Comparison of ENCODE assay signal across 1 cellular context in the genomic region with DNA sequence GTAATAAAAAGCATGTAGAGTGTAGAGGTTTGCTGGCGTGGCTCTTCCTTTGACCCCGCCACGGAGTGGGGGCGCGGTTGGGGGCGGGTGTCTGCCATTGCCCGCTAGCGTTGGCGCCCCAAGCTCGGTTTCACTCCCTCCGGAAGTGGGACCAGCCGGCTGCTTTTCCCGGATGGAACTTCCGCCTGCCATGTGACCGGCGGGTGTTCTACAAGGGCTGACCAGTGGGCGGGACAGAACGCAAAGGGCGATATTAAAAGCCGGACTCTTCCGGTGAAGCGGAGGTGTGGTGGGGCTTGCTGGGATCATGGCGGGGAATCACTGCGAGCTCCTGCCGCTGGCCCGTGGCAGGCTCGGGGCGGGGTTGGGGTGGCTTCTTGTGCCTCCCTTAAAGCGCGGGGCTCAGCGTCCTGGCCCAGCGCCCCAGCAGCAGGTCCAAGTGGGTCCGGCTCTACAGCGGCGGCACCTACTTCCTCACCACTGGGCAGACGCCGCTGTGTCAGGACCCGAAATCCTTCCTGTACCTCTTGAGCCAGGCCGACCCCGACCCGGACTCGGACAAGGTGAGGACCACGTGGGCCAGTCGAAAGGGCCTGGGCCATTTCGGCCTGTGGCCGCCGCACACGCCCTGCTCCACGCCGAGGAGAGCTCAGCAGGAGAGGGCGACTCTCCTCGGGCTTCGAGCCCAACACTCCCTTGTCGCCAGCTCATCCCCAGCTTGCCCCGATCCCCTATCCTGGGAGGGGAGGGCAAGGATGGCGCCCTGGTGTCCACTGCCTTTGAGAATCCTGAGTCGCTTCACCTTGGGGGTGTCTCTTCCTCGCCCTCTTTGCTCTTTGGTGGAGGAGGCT.
TF ChIP-seq lines count a peak whose summit lies in the region.

No MANE protein-coding gene starts in this region.

TF ChIP-seq in HCT116, 20 proteins besides CTCF, POLR2A, EP300 and RAD21 (continued from another document):
- TF ChIP-seq, protein P1, sequence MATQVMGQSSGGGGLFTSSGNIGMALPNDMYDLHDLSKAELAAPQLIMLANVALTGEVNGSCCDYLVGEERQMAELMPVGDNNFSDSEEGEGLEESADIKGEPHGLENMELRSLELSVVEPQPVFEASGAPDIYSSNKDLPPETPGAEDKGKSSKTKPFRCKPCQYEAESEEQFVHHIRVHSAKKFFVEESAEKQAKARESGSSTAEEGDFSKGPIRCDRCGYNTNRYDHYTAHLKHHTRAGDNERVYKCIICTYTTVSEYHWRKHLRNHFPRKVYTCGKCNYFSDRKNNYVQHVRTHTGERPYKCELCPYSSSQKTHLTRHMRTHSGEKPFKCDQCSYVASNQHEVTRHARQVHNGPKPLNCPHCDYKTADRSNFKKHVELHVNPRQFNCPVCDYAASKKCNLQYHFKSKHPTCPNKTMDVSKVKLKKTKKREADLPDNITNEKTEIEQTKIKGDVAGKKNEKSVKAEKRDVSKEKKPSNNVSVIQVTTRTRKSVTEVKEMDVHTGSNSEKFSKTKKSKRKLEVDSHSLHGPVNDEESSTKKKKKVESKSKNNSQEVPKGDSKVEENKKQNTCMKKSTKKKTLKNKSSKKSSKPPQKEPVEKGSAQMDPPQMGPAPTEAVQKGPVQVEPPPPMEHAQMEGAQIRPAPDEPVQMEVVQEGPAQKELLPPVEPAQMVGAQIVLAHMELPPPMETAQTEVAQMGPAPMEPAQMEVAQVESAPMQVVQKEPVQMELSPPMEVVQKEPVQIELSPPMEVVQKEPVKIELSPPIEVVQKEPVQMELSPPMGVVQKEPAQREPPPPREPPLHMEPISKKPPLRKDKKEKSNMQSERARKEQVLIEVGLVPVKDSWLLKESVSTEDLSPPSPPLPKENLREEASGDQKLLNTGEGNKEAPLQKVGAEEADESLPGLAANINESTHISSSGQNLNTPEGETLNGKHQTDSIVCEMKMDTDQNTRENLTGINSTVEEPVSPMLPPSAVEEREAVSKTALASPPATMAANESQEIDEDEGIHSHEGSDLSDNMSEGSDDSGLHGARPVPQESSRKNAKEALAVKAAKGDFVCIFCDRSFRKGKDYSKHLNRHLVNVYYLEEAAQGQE (IDR thresholded peaks at IDR 0.05; ENCODE audit: low read depth), result no peak
- TF ChIP-seq EGR1 (IDR thresholded peaks at IDR 0.05; ENCODE audit: low read depth) (peak; percentile 92), SP1 (IDR thresholded peaks at IDR 0.05; ENCODE audit: low read depth) (peak; percentile 92), FOSL1 (IDR thresholded peaks at IDR 0.05; ENCODE audit: low read depth) (no peak), ZFX (IDR thresholded peaks at IDR 0.05) (peak; percentile 64; the same call in 1 of the 2 replicates), SIN3A (IDR thresholded peaks at IDR 0.05; ENCODE audit: low read depth) (peak; percentile 88), CEBPB (IDR thresholded peaks at IDR 0.05; ENCODE audit: low read depth) (no peak), ELF1 (IDR thresholded peaks at IDR 0.05; ENCODE audit: borderline replicate concordance, low read depth) (peak; percentile 64; the same call in 1 of the 2 replicates)
- TF ChIP-seq, protein P2, sequence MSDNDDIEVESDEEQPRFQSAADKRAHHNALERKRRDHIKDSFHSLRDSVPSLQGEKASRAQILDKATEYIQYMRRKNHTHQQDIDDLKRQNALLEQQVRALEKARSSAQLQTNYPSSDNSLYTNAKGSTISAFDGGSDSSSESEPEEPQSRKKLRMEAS (IDR thresholded peaks at IDR 0.05), result peak; percentile 98
